In genomic region chr18:54184836-54185235, GRCh38 we compare ENCODE assay signal across 17 cellular contexts. TPM values are rescaled to one million over a fixed set of nuclear protein-coding genes. Genes with fewer than 3 reads are reported as not detected.
A peak's percentile ranks its signal among the peaks of the same experiment; 100 is the strongest.
DNase-seq lines count a peak whose midpoint lies in the region; ATAC-seq and TF ChIP-seq lines count a peak whose summit lies in the region.
"Had no signal": no experiment of that assay in that cellular context is flagged by ENCODE, and none has a peak within 500 bp of the region (broad histone marks: within the 10 kb centered on the region; RNA-seq: fewer than 3 reads in every experiment).

No MANE protein-coding gene starts in this region.

- H3K4me3 Mint-ChIP-seq in activated T-helper 17 cell treated with anti-CD3 and anti-CD28 coated beads, Interleukin-2, amount 50 U/mL, for 72 hours: no peak overlapping the region
- H3K4me3 Mint-ChIP-seq: CD4-positive, alpha-beta memory T cell; HFFc6 had no signal

- TF ChIP-seq CTCF in GM06990 (IDR thresholded peaks at IDR 0.05; ENCODE audit: insufficient read depth, low read length, poor library complexity, severe bottlenecking) (no peak), GM10266 (IDR thresholded peaks at IDR 0.05; ENCODE audit: control insufficient read depth, insufficient read depth, low read depth, missing control alignments) (no peak)

- peaks cover 6% of the 10 kb centered on the region for H3K36me3 ChIP-seq in GM06990 (ENCODE audit: control insufficient read depth, insufficient read depth, low read length)

- no peaks in the 10 kb centered on the region for H3K27me3 Mint-ChIP-seq in activated T-helper 17 cell treated with anti-CD3 and anti-CD28 coated beads, Interleukin-2, amount 50 U/mL, for 72 hours
- H3K27me3 Mint-ChIP-seq: CD4-positive, alpha-beta memory T cell had no signal

- H3K4me1 Mint-ChIP-seq in activated T-helper 17 cell treated with anti-CD3 and anti-CD28 coated beads, Interleukin-2, amount 50 U/mL, for 72 hours: peaks cover 6% of the 10 kb centered on the region

- ATAC-seq in GM18519 (IDR thresholded peaks at IDR 0.05; ENCODE audit: low FRiP score, unreplicated experiment): peak; percentile 35
- peak; percentile 46 for ATAC-seq in HG02798 (IDR thresholded peaks at IDR 0.05; ENCODE audit: poor library complexity, unreplicated experiment)
- no peak for ATAC-seq in activated T-helper 17 cell treated with anti-CD3 and anti-CD28 coated beads, Interleukin-2, amount 50 U/mL, for 72 hours (replicated peaks)

- peak overlapping the region; percentile 33 for H3K27ac Mint-ChIP-seq in activated T-helper 17 cell treated with anti-CD3 and anti-CD28 coated beads, Interleukin-2, amount 50 U/mL, for 72 hours
- H3K27ac Mint-ChIP-seq: HFFc6 had no signal

- H3K36me3 Mint-ChIP-seq in activated T-helper 17 cell treated with anti-CD3 and anti-CD28 coated beads, Interleukin-2, amount 50 U/mL, for 72 hours (ENCODE audit: low read depth): peaks cover 61% of the 10 kb centered on the region

- no peak for DNase-seq in GM06990 (ENCODE audit: extremely low read depth, insufficient read length)
- no peak for DNase-seq in GM10266 (ENCODE audit: extremely low spot score)
- DNase-seq in T1000 (lab: John Stamatoyannopoulos, UW): no peak
- DNase-seq in DMS79 treated with DMSO at 0.1 percent for 48 hours (lab: John Stamatoyannopoulos, UW): no peak
- DNase-seq: ACHN; CD4-positive, alpha-beta memory T cell; GF-D8; HFFc6; IMR-90; NCI-H1436 treated with DMSO at 0.1 percent for 48 hours; NCI-H2081 treated with DMSO at 0.1 percent for 48 hours; NCI-H524; OCI-M1; RPMI8226 had no signal

- no peaks in the 10 kb centered on the region for H3K9me3 Mint-ChIP-seq in activated T-helper 17 cell treated with anti-CD3 and anti-CD28 coated beads, Interleukin-2, amount 50 U/mL, for 72 hours
- H3K9me3 Mint-ChIP-seq: CD4-positive, alpha-beta memory T cell; HFFc6 had no signal

- H3K4me3 ChIP-seq in GM06990 (replicated peaks; ENCODE audit: low read depth, low read length): peak overlapping the region; percentile 14

- H3K27me3 ChIP-seq in GM06990 (replicated peaks; ENCODE audit: control insufficient read depth, insufficient read depth, low read length): no peaks in the 10 kb centered on the region

RNA-seq across cellular contexts. Expression of gene MBD2, which starts 39.6 kb away (rescaled TPM):
- 100 to 1,000 TPM; 170 to 190 TPM for total RNA-seq in activated T-helper 17 cell treated with anti-CD3 and anti-CD28 coated beads, Interleukin-2, amount 50 U/mL, for 72 hours
